ENCODE assay signal across 8 cellular contexts in genomic region chr2:111492995-111493719, GRCh38.
DNase-seq lines count a peak whose midpoint lies in the region; ATAC-seq and TF ChIP-seq lines count a peak whose summit lies in the region.
"Not testable (repeated sequence)": the region's sequence is repeated elsewhere in the genome, so short reads cannot be mapped to it uniquely, and the experiment has no call there.

No MANE protein-coding gene starts in this region.

- CTCF ChIA-PET in RWPE1 (lab: Yijun Ruan, JAX): not testable (repeated sequence)

- POLR2A ChIA-PET in RWPE1 (lab: Yijun Ruan, JAX; ENCODE audit: low non-redundant PET): not testable (repeated sequence)

- H3K27ac ChIP-seq in C4-2B: peak overlapping the region; percentile 43; the same call in 1 of the 2 replicates
- peak overlapping the region; percentile 84 for H3K27ac ChIP-seq in RWPE1
- peak overlapping the region in 1 of 2 donors; percentile 91 for H3K27ac ChIP-seq in coronary artery
- H3K27ac ChIP-seq in left ventricle myocardium inferior (replicated peaks): peak overlapping the region; percentile 85
- H3K27ac ChIP-seq in thyroid gland: peak overlapping the region in 2 of 3 donors; percentile 53 to 74

- H3K27me3 ChIP-seq in left ventricle myocardium inferior (ENCODE audit: low read depth); neuron (ENCODE audit: insufficient read depth, low read length); thyroid gland: not testable (repeated sequence)

- H3K4me1 Mint-ChIP-seq in activated T-helper 2 cell treated with anti-CD3 and anti-CD28 coated beads, Interferon-gamma antibody, Interleukin-2, Interleukin-4, amounts not matched to agents 10 μg/mL and 5 μg/mL and 100 μg/mL, durations not matched to agents 14 hours and 24 hours and 36 hours (ENCODE audit: low read depth): peaks cover 23% of the 10 kb centered on the region

- H3K27ac Mint-ChIP-seq in activated T-helper 2 cell treated with anti-CD3 and anti-CD28 coated beads, Interferon-gamma antibody, Interleukin-2, Interleukin-4, amounts not matched to agents 10 μg/mL and 5 μg/mL and 100 μg/mL, durations not matched to agents 14 hours and 24 hours and 36 hours: peak overlapping the region; percentile 79

- peaks cover 11% of the 10 kb centered on the region for H3K36me3 Mint-ChIP-seq in activated T-helper 2 cell treated with anti-CD3 and anti-CD28 coated beads, Interferon-gamma antibody, Interleukin-2, Interleukin-4, amounts not matched to agents 10 μg/mL and 5 μg/mL and 100 μg/mL, durations not matched to agents 14 hours and 24 hours and 36 hours (ENCODE audit: low read depth)

- H3K4me3 Mint-ChIP-seq in activated T-helper 2 cell treated with anti-CD3 and anti-CD28 coated beads, Interferon-gamma antibody, Interleukin-2, Interleukin-4, amounts not matched to agents 10 μg/mL and 5 μg/mL and 100 μg/mL, durations not matched to agents 14 hours and 24 hours and 36 hours (ENCODE audit: low read depth): peak overlapping the region; percentile 81

- not testable (repeated sequence) for H3K4me1 ChIP-seq in left ventricle myocardium inferior, thyroid gland
- peaks cover 12% of the 10 kb centered on the region for H3K4me1 ChIP-seq in neuron (ENCODE audit: insufficient read depth, low read length)

- H3K9me3 Mint-ChIP-seq in activated T-helper 2 cell treated with anti-CD3 and anti-CD28 coated beads, Interferon-gamma antibody, Interleukin-2, Interleukin-4, amounts not matched to agents 10 μg/mL and 5 μg/mL and 100 μg/mL, durations not matched to agents 14 hours and 24 hours and 36 hours: not testable (repeated sequence)

- TF ChIP-seq POLR2A in thyroid gland (IDR thresholded peaks at IDR 0.05): not testable (repeated sequence)

- 40% methylated on average over 1 of the region's 20 CpGs; no CpG with 5 or more reads in 1 of the 2 donors for WGBS in thyroid gland, 2 donors

- not testable (repeated sequence) for H3K27me3 Mint-ChIP-seq in activated T-helper 2 cell treated with anti-CD3 and anti-CD28 coated beads, Interferon-gamma antibody, Interleukin-2, Interleukin-4, amounts not matched to agents 10 μg/mL and 5 μg/mL and 100 μg/mL, durations not matched to agents 14 hours and 24 hours and 36 hours (ENCODE audit: low read depth)

- ATAC-seq in HG03108 (IDR thresholded peaks at IDR 0.05; ENCODE audit: unreplicated experiment): peak; percentile 8

- TF ChIP-seq CTCF in C4-2B (conservative IDR thresholded peaks at IDR 0.05); RWPE1 (conservative IDR thresholded peaks at IDR 0.05; ENCODE audit: low read depth); coronary artery (IDR thresholded peaks at IDR 0.05); left ventricle myocardium inferior (IDR thresholded peaks at IDR 0.05; ENCODE audit: borderline replicate concordance); thyroid gland (IDR thresholded peaks at IDR 0.05): not testable (repeated sequence)

- not testable (repeated sequence) for DNase-seq in RWPE1 (ENCODE audit: low spot score); activated T-helper 2 cell treated with anti-CD3 and anti-CD28 coated beads, Interferon-gamma antibody, Interleukin-2, Interleukin-4, amounts not matched to agents 10 μg/mL and 5 μg/mL and 100 μg/mL, durations not matched to agents 14 hours and 24 hours and 36 hours (ENCODE audit: low spot score); coronary artery (ENCODE audit: low spot score); left ventricle myocardium inferior; thyroid gland

- not testable (repeated sequence) for H3K9me3 ChIP-seq in left ventricle myocardium inferior (replicated peaks); neuron (ENCODE audit: low read length); thyroid gland

- H2AFZ ChIP-seq in neuron (ENCODE audit: low read depth, low read length): not testable (repeated sequence)

- intact Hi-C loops in activated T-helper 2 cell treated with anti-CD3 and anti-CD28 coated beads, Interferon-gamma antibody, Interleukin-2, Interleukin-4, amounts not matched to agents 10 μg/mL and 5 μg/mL and 100 μg/mL, durations not matched to agents 14 hours and 24 hours and 36 hours (cut with micrococcal nuclease): loop anchor here (5.0 kb wide), 1 partner anchor 134 kb away; no protein-coding TSS in a partner anchor
- intact Hi-C loops in left ventricle myocardium inferior (cut with micrococcal nuclease); thyroid gland (cut with DNase I): not testable (repeated sequence)

- not testable (repeated sequence) for H3K36me3 ChIP-seq in left ventricle myocardium inferior; neuron (ENCODE audit: insufficient read depth, low read length); thyroid gland

- H3K4me3 ChIP-seq in coronary artery: peak overlapping the region; percentile 64
- H3K4me3 ChIP-seq in left ventricle myocardium inferior: peak overlapping the region; percentile 62
- H3K4me3 ChIP-seq in neuron (ENCODE audit: low read length): peak overlapping the region; percentile 52
- not testable (repeated sequence) for H3K4me3 ChIP-seq in thyroid gland (replicated peaks in 1 of 3)
